In genomic region chr7:80312139-80312661, GRCh38 we compare ENCODE assay signal across 9 cellular contexts.
A peak's percentile ranks its signal among the peaks of the same experiment; 100 is the strongest.
DNase-seq lines count a peak whose midpoint lies in the region; ATAC-seq lines count a peak whose summit lies in the region.
"Had no signal": no experiment of that assay in that cellular context is flagged by ENCODE, and none has a peak within 500 bp of the region (broad histone marks: within the 10 kb centered on the region; RNA-seq: fewer than 3 reads in every experiment).

No MANE protein-coding gene starts in this region.

- no peaks in the 10 kb centered on the region for H3K36me3 Mint-ChIP-seq in naive thymus-derived CD4-positive, alpha-beta T cell
- H3K36me3 Mint-ChIP-seq in activated CD4-positive, alpha-beta memory T cell treated with anti-CD3 and anti-CD28 coated beads, Interleukin-2, amount 10 ng/mL, durations not matched to agents 7 days and 5 days (ENCODE audit: low read depth): no peaks in the 10 kb centered on the region

- ATAC-seq in naive thymus-derived CD4-positive, alpha-beta T cell: peak; percentile 82
- no peak for ATAC-seq in GM21423 (IDR thresholded peaks at IDR 0.05; ENCODE audit: unreplicated experiment)

- DNase-seq in Daoy (ENCODE audit: low read depth): peak; percentile 68
- peak; percentile 85 for DNase-seq in NCI-H2081 treated with DMSO at 0.1 percent for 48 hours (lab: John Stamatoyannopoulos, UW)
- DNase-seq in dermis blood vessel endothelial cell: peak; percentile 98
- DNase-seq in naive thymus-derived CD4-positive, alpha-beta T cell: peak in 7 of 9 donors; percentile 34 to 69 (median 54)
- DNase-seq in activated CD4-positive, alpha-beta memory T cell treated with anti-CD3 and anti-CD28 coated beads, Interleukin-2, amount 10 ng/mL, durations not matched to agents 7 days and 5 days: no peak
- DNase-seq in nucleus accumbens (lab: John Stamatoyannopoulos, UW): no peak
- DNase-seq in KG1 (lab: John Stamatoyannopoulos, UW): no peak
- DNase-seq: activated CD4-positive, alpha-beta T cell treated with anti-CD3 and anti-CD28 coated beads for 1 hour had no signal

- H3K27ac ChIP-seq in naive thymus-derived CD4-positive, alpha-beta T cell (ENCODE audit: low read depth, low read length): peak overlapping the region; percentile 17

- peaks cover 0 to 41% (median 28%) of the 10 kb centered on the region in 7 donors for H3K4me1 Mint-ChIP-seq in naive thymus-derived CD4-positive, alpha-beta T cell
- H3K4me1 Mint-ChIP-seq in activated CD4-positive, alpha-beta memory T cell treated with anti-CD3 and anti-CD28 coated beads, Interleukin-2, amount 10 ng/mL, durations not matched to agents 7 days and 5 days: no peaks in the 10 kb centered on the region

- H3K9me3 Mint-ChIP-seq in naive thymus-derived CD4-positive, alpha-beta T cell: peaks cover 0 to 4% (median 0%) of the 10 kb centered on the region in 11 donors
- peaks cover 2% of the 10 kb centered on the region for H3K9me3 Mint-ChIP-seq in activated CD4-positive, alpha-beta memory T cell treated with anti-CD3 and anti-CD28 coated beads, Interleukin-2, amount 10 ng/mL, durations not matched to agents 7 days and 5 days

- peaks cover 0 to 24% of the 10 kb centered on the region in 2 donors for H3K4me1 ChIP-seq in naive thymus-derived CD4-positive, alpha-beta T cell (ENCODE audit: control insufficient read depth in 2 of 2, insufficient read depth in 2 of 2, low read length in 2 of 2)

- intact Hi-C loops in naive thymus-derived CD4-positive, alpha-beta T cell (cut with micrococcal nuclease): loop anchor here in 1 of 2 donors (5.0 kb wide), 1 partner anchor 80 kb away; no protein-coding TSS in a partner anchor

- peak overlapping the region in 8 of 10 donors; percentile 51 to 78 (median 60) for H3K4me3 Mint-ChIP-seq in naive thymus-derived CD4-positive, alpha-beta T cell
- no peak overlapping the region for H3K4me3 Mint-ChIP-seq in activated CD4-positive, alpha-beta memory T cell treated with anti-CD3 and anti-CD28 coated beads, Interleukin-2, amount 10 ng/mL, durations not matched to agents 7 days and 5 days

- H3K9me3 ChIP-seq in naive thymus-derived CD4-positive, alpha-beta T cell (ENCODE audit: control insufficient read depth in 2 of 3, low read length in 3 of 3): no peaks in the 10 kb centered on the region

- no peaks in the 10 kb centered on the region for H3K27me3 Mint-ChIP-seq in naive thymus-derived CD4-positive, alpha-beta T cell
- H3K27me3 Mint-ChIP-seq in activated CD4-positive, alpha-beta memory T cell treated with anti-CD3 and anti-CD28 coated beads, Interleukin-2, amount 10 ng/mL, durations not matched to agents 7 days and 5 days: no peaks in the 10 kb centered on the region

- POLR2A ChIA-PET in naive thymus-derived CD4-positive, alpha-beta T cell (lab: Charles Lee): interaction anchor here (0.6 to 0.7 kb wide), 3 partner anchors 9 to 383 kb away, joined by 3 read pairs; no protein-coding TSS in a partner anchor
- POLR2A ChIA-PET in activated CD4-positive, alpha-beta memory T cell treated with anti-CD3 and anti-CD28 coated beads, Interleukin-2, amount 10 ng/mL, durations not matched to agents 7 days and 5 days (lab: Charles Lee): no interaction called here

- no peaks in the 10 kb centered on the region for H3K36me3 ChIP-seq in naive thymus-derived CD4-positive, alpha-beta T cell (ENCODE audit: control insufficient read depth in 2 of 3, insufficient read depth in 3 of 3, low read length in 3 of 3)

- H3K27me3 ChIP-seq in naive thymus-derived CD4-positive, alpha-beta T cell (ENCODE audit: control insufficient read depth in 2 of 2, insufficient read depth in 2 of 2, low read length in 2 of 2): no peaks in the 10 kb centered on the region

- CTCF ChIA-PET in naive thymus-derived CD4-positive, alpha-beta T cell (lab: Charles Lee): no interaction called here
- CTCF ChIA-PET in activated CD4-positive, alpha-beta memory T cell treated with anti-CD3 and anti-CD28 coated beads, Interleukin-2, amount 10 ng/mL, durations not matched to agents 7 days and 5 days (lab: Charles Lee): interaction anchor here (0.6 kb wide), 1 partner anchor 90 kb away, joined by 3 read pairs; no protein-coding TSS in a partner anchor

- H3K27ac Mint-ChIP-seq in naive thymus-derived CD4-positive, alpha-beta T cell: peak overlapping the region in 8 of 9 donors; percentile 19 to 87 (median 52)
- H3K27ac Mint-ChIP-seq in activated CD4-positive, alpha-beta memory T cell treated with anti-CD3 and anti-CD28 coated beads, Interleukin-2, amount 10 ng/mL, durations not matched to agents 7 days and 5 days: no peak overlapping the region

- no peak overlapping the region for H3K4me3 ChIP-seq in naive thymus-derived CD4-positive, alpha-beta T cell (ENCODE audit: low read length)

Comparison
In these comparisons a context has a peak if more than half of its experiments do, and no peak if none do; other contexts are left out.
1. DNase-seq: peak in Daoy (single experiment), NCI-H2081 treated with DMSO at 0.1 percent for 48 hours (single experiment), dermis blood vessel endothelial cell (single experiment) and naive thymus-derived CD4-positive, alpha-beta T cell (7 of 9); none in activated CD4-positive, alpha-beta memory T cell treated with anti-CD3 and anti-CD28 coated beads, Interleukin-2, amount 10 ng/mL, durations not matched to agents 7 days and 5 days (single experiment), nucleus accumbens (0 of 56) and KG1 (single experiment).